ENCODE assay signal across 12 cellular contexts in genomic region chr3:188391597-188391996, GRCh38.
"Had no signal": no experiment of that assay in that cellular context is flagged by ENCODE, and none has a peak within 500 bp of the region (broad histone marks: within the 10 kb centered on the region; RNA-seq: fewer than 3 reads in every experiment).

No MANE protein-coding gene starts in this region.

- FAIRE-seq: small intestine had no signal

- DNase-seq: activated CD4-positive, alpha-beta T cell treated with anti-CD3 and anti-CD28 coated beads, Interleukin-2, amount 50 U/mL, for 1 hour; activated naive CD4-positive, alpha-beta T cell treated with anti-CD3 and anti-CD28 coated beads, Interleukin-2, amount 10 ng/mL, durations not matched to agents 7 days and 5 days; amniotic stem cell; kidney glomerular epithelial cell; posterior cingulate gyrus; small intestine; stimulated activated naive CD4-positive, alpha-beta T cell; T-helper 17 cell; upper lobe of right lung had no signal

- H3K9me3 ChIP-seq: neutrophil, suprapubic skin, upper lobe of right lung had no signal

- H3K27ac ChIP-seq: neutrophil had no signal

- H3K27me3 ChIP-seq: neutrophil, suprapubic skin, upper lobe of right lung had no signal

- ATAC-seq: SK-N-SH treated with all-trans-retinoic acid at 6 μM for 48 hours, T-helper 17 cell had no signal

- H3K4me3 ChIP-seq: suprapubic skin, upper lobe of right lung had no signal

- H3K36me3 ChIP-seq: neutrophil, suprapubic skin, upper lobe of right lung had no signal
